Comparison of ENCODE assay signal across 9 cellular contexts in genomic region chr20:58236612-58237317, GRCh38. TPM values are rescaled to one million over a fixed set of nuclear protein-coding genes. Genes with fewer than 3 reads are reported as not detected.
DNase-seq lines count a peak whose midpoint lies in the region; ATAC-seq, FAIRE-seq and TF ChIP-seq lines count a peak whose summit lies in the region.
"Had no signal": no experiment of that assay in that cellular context is flagged by ENCODE, and none has a peak within 500 bp of the region (broad histone marks: within the 10 kb centered on the region; RNA-seq: fewer than 3 reads in every experiment).

No MANE protein-coding gene starts in this region.

- H3K9me3 Mint-ChIP-seq in IgD-negative memory B cell (no peaks in the 10 kb centered on the region), nephron progenitor cell (no peaks in the 10 kb centered on the region)
- no peaks in the 10 kb centered on the region for H3K9me3 Mint-ChIP-seq in activated T-helper 2 cell treated with anti-CD3 and anti-CD28 coated beads, Interferon-gamma antibody, Interleukin-2, Interleukin-4, amounts not matched to agents 10 μg/mL and 5 μg/mL and 100 μg/mL, durations not matched to agents 14 hours and 24 hours and 36 hours

- DNase-seq in Caki2 (ENCODE audit: low read depth) (peak; percentile 65), RCC 7860 (ENCODE audit: low spot score) (peak; percentile 57), fibroblast of villous mesenchyme (ENCODE audit: low read depth) (peak; percentile 64), nephron progenitor cell (peak; percentile 89)
- peak; percentile 78 for DNase-seq in activated T-helper 2 cell treated with anti-CD3 and anti-CD28 coated beads, Interferon-gamma antibody, Interleukin-2, Interleukin-4, amounts not matched to agents 10 μg/mL and 5 μg/mL and 100 μg/mL, durations not matched to agents 14 hours and 24 hours and 36 hours (ENCODE audit: low spot score)
- peak; percentile 94 for DNase-seq in stimulated activated naive CD8-positive, alpha-beta T cell treated with anti-CD3 and anti-CD28 coated beads, Interleukin-15, Interleukin-2, amounts not matched to agents 100 U/mL and 50 U/mL, for 24 hours

- TF ChIP-seq CTCF in fibroblast of villous mesenchyme (IDR thresholded peaks at IDR 0.05; ENCODE audit: insufficient read depth, low read depth, low read length) (peak; percentile 95), nephron progenitor cell (IDR thresholded peaks at IDR 0.05) (peak; percentile 99)

- no peak for FAIRE-seq in RCC 7860 (lab: Jason Lieb, UNC)

- H3K27me3 Mint-ChIP-seq in IgD-negative memory B cell (no peaks in the 10 kb centered on the region), nephron progenitor cell (ENCODE audit: low read depth, poor library complexity) (peaks cover 26% of the 10 kb centered on the region)
- H3K27me3 Mint-ChIP-seq in activated T-helper 2 cell treated with anti-CD3 and anti-CD28 coated beads, Interferon-gamma antibody, Interleukin-2, Interleukin-4, amounts not matched to agents 10 μg/mL and 5 μg/mL and 100 μg/mL, durations not matched to agents 14 hours and 24 hours and 36 hours (ENCODE audit: low read depth) = no peaks in the 10 kb centered on the region

- H3K27ac Mint-ChIP-seq in IgD-negative memory B cell = peak overlapping the region; percentile 64 to 68 (median 67)
- peak overlapping the region; percentile 94 for H3K27ac Mint-ChIP-seq in activated T-helper 2 cell treated with anti-CD3 and anti-CD28 coated beads, Interferon-gamma antibody, Interleukin-2, Interleukin-4, amounts not matched to agents 10 μg/mL and 5 μg/mL and 100 μg/mL, durations not matched to agents 14 hours and 24 hours and 36 hours
- no peak overlapping the region for H3K27ac Mint-ChIP-seq in nephron progenitor cell

- H3K4me1 Mint-ChIP-seq in IgD-negative memory B cell (peaks cover 0 to 11% (median 2%) of the 10 kb centered on the region in 3 donors), nephron progenitor cell (peaks cover 10% of the 10 kb centered on the region)
- peaks cover 41% of the 10 kb centered on the region for H3K4me1 Mint-ChIP-seq in activated T-helper 2 cell treated with anti-CD3 and anti-CD28 coated beads, Interferon-gamma antibody, Interleukin-2, Interleukin-4, amounts not matched to agents 10 μg/mL and 5 μg/mL and 100 μg/mL, durations not matched to agents 14 hours and 24 hours and 36 hours (ENCODE audit: low read depth)

- peak overlapping the region; percentile 88 to 97 (median 92) for H3K4me3 Mint-ChIP-seq in IgD-negative memory B cell
- H3K4me3 Mint-ChIP-seq in activated T-helper 2 cell treated with anti-CD3 and anti-CD28 coated beads, Interferon-gamma antibody, Interleukin-2, Interleukin-4, amounts not matched to agents 10 μg/mL and 5 μg/mL and 100 μg/mL, durations not matched to agents 14 hours and 24 hours and 36 hours (ENCODE audit: low read depth) = peak overlapping the region; percentile 88
- peak overlapping the region; percentile 82 for H3K4me3 Mint-ChIP-seq in nephron progenitor cell

- in situ Hi-C loops in Caki2 (cut with HindIII; ENCODE audit: low pct_unique_long_range_greater_than_20kb, low sequenced_read_pairs) = loop anchor here (10.0 to 25.0 kb wide), 2 partner anchors 408 to 601 kb away; no protein-coding TSS in a partner anchor

- H3K36me3 Mint-ChIP-seq in IgD-negative memory B cell (peaks cover 2% of the 10 kb centered on the region), nephron progenitor cell (ENCODE audit: low read depth) (peaks cover 16% of the 10 kb centered on the region)
- peaks cover 38% of the 10 kb centered on the region for H3K36me3 Mint-ChIP-seq in activated T-helper 2 cell treated with anti-CD3 and anti-CD28 coated beads, Interferon-gamma antibody, Interleukin-2, Interleukin-4, amounts not matched to agents 10 μg/mL and 5 μg/mL and 100 μg/mL, durations not matched to agents 14 hours and 24 hours and 36 hours (ENCODE audit: low read depth)

- intact Hi-C loops in activated T-helper 2 cell treated with anti-CD3 and anti-CD28 coated beads, Interferon-gamma antibody, Interleukin-2, Interleukin-4, amounts not matched to agents 10 μg/mL and 5 μg/mL and 100 μg/mL, durations not matched to agents 14 hours and 24 hours and 36 hours (cut with micrococcal nuclease) = loop anchor here (1.0 to 10.0 kb wide), 8 partner anchors 32 to 842 kb away; partner anchors contain the start of gene RBM38

- H3K4me3 ChIP-seq in fibroblast of villous mesenchyme (ENCODE audit: low read depth, low read length) = peak overlapping the region; percentile 56

- ATAC-seq in GM21381 (IDR thresholded peaks at IDR 0.05; ENCODE audit: unreplicated experiment) = peak; percentile 87
- peak; percentile 91 for ATAC-seq in stimulated activated naive CD8-positive, alpha-beta T cell treated with anti-CD3 and anti-CD28 coated beads, Interleukin-15, Interleukin-2, amounts not matched to agents 100 U/mL and 50 U/mL, for 24 hours

RNA-seq across cellular contexts. Expression of gene ANKRD60, which starts 8.3 kb away (rescaled TPM):
- total RNA-seq in Caki2 (2014; rRNA removed; shearing (Covaris generic); ENCODE audit: low replicate concordance) = not detected in 2 replicates
- not detected for polyA plus RNA-seq in IgD-negative memory B cell
- total RNA-seq in activated T-helper 2 cell treated with anti-CD3 and anti-CD28 coated beads, Interferon-gamma antibody, Interleukin-2, Interleukin-4, amounts not matched to agents 10 μg/mL and 5 μg/mL and 100 μg/mL, durations not matched to agents 14 hours and 24 hours and 36 hours = not detected in 2 replicates
- total RNA-seq in fibroblast of villous mesenchyme = not detected in 2 replicates
- total RNA-seq: subcutaneous adipose tissue had no signal

Comparison
In these comparisons a context has a peak if more than half of its experiments do, and no peak if none do; other contexts are left out.
1. Peak in every context shown above with its lines: DNase-seq, ATAC-seq and H3K4me3 ChIP-seq.